Comparison of ENCODE assay signal across 8 cellular contexts in genomic region chr7:123537026-123537642, GRCh38. TPM values are rescaled to one million over a fixed set of nuclear protein-coding genes. Genes with fewer than 3 reads are reported as not detected.
DNase-seq lines count a peak whose midpoint lies in the region; ATAC-seq and TF ChIP-seq lines count a peak whose summit lies in the region.

No MANE protein-coding gene starts in this region.

- no peaks in the 10 kb centered on the region for H3K27me3 ChIP-seq in body of pancreas
- H3K27me3 ChIP-seq in HAP-1 (ENCODE audit: low read depth): peaks cover 12% of the 10 kb centered on the region

- TF ChIP-seq POLR2A in body of pancreas (IDR thresholded peaks at IDR 0.05): no peak

- ATAC-seq in body of pancreas (no peak), GM21367 (IDR thresholded peaks at IDR 0.05; ENCODE audit: unreplicated experiment) (no peak)

- H3K36me3 ChIP-seq in body of pancreas (replicated peaks in 1 of 2; ENCODE audit: insufficient read depth in 1 of 2, low read depth in 2 of 2) (peaks cover 0 to 2% of the 10 kb centered on the region in 2 donors), HAP-1 (replicated peaks) (no peaks in the 10 kb centered on the region)

- no peak overlapping the region for H3K27ac ChIP-seq in body of pancreas

- H3K4me1 ChIP-seq in body of pancreas (peaks cover 6% of the 10 kb centered on the region), HAP-1 (peaks cover 9% of the 10 kb centered on the region; the same call in 1 of the 2 replicates)

- in situ Hi-C loops in Caki2 (cut with HindIII; ENCODE audit: low pct_unique_long_range_greater_than_20kb, low sequenced_read_pairs): no loop called here
- in situ Hi-C loops in HAP-1 (cut with MboI; ENCODE audit: low sequenced_read_pairs): no loop called here

- H3K4me3 ChIP-seq in LNCaP clone FGC (ENCODE audit: low read depth, low read length) (no peak overlapping the region), body of pancreas (no peak overlapping the region), HAP-1 (no peak overlapping the region)

- TF ChIP-seq CTCF in LNCaP clone FGC (IDR thresholded peaks at IDR 0.05; ENCODE audit: control insufficient read depth, extremely low read depth, insufficient read depth): peak; percentile 42
- peak in 5 of 7 experiments; percentile 36 to 76 (median 47) for TF ChIP-seq CTCF in body of pancreas (IDR thresholded peaks at IDR 0.05)

- DNase-seq in Caki2 (ENCODE audit: low read depth): peak; percentile 20
- no peak for DNase-seq in LNCaP clone FGC (ENCODE audit: low read depth)
- no peak for DNase-seq in body of pancreas
- DNase-seq in myocyte (ENCODE audit: low read depth): peak; percentile 67
- no peak for DNase-seq in inferior parietal cortex (ENCODE audit: extremely low spot score)
- DNase-seq in activated CD8-positive, alpha-beta memory T cell treated with anti-CD3 and anti-CD28 coated beads, Interleukin-2, amount 50 U/mL, for 4 hours: no peak
- no peak for DNase-seq in HAP-1 (ENCODE audit: low spot score in 2 of 2)

- intact Hi-C loops in body of pancreas (cut with DNase I): no loop called here

- 5 to 36% methylated on average over 3 of the region's 3 CpGs for WGBS in body of pancreas, 2 donors

- H3K9me3 ChIP-seq in body of pancreas (no peaks in the 10 kb centered on the region), HAP-1 (no peaks in the 10 kb centered on the region)

RNA-seq across cellular contexts. Expression of gene IQUB, which starts 2.7 kb away (rescaled TPM):
- total RNA-seq in Caki2 (2014; rRNA removed; shearing (Covaris generic); ENCODE audit: low replicate concordance): 0.10 TPM in 1 of 2 replicates, not detected in the other
- total RNA-seq in body of pancreas (1 to 10 TPM; 1.3 to 1.6 TPM), myocyte (0.99 and 1.1 TPM in 2 replicates)
- 0.38 TPM for polyA plus RNA-seq in myocyte (2012)

RNA-seq across cellular contexts. Expression of gene NDUFA5, which starts 20.5 kb away (rescaled TPM):
- total RNA-seq in Caki2 (2014; rRNA removed; shearing (Covaris generic); ENCODE audit: low replicate concordance): 44.3 and 47.3 TPM in 2 replicates
- total RNA-seq in body of pancreas (10 to 100 TPM; 33.3 to 50.6 TPM), myocyte (104 and 105 TPM in 2 replicates)
- polyA plus RNA-seq in myocyte (2012): 41.8 TPM

Comparison
In these comparisons a context has a peak if more than half of its experiments do, and no peak if none do; other contexts are left out.
1. DNase-seq: peak in Caki2 (single experiment) and myocyte (single experiment); none in LNCaP clone FGC (single experiment), body of pancreas (0 of 4), inferior parietal cortex (single experiment), activated CD8-positive, alpha-beta memory T cell treated with anti-CD3 and anti-CD28 coated beads, Interleukin-2, amount 50 U/mL, for 4 hours (single experiment) and HAP-1 (0 of 2).